ENCODE assay signal across 12 cellular contexts in the genomic region with DNA sequence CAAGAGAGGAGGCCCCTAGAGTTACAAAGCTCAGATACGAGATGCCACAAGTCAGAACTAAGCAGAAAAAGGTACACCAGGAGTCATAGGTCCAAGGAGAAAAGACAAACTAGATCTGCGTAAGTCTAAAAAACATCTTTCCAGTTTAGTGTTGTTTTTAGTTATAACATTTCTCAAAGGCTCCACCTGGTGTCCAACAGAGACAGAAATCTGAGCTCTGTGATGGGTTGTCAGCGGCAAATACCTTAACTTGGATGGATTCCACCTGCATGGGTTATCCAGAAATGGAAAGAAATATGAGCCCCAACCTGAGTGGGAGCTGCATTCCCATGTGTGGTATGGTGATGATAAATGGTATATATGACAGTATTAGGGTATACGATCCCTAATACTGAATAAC.
DNase-seq lines count a peak whose midpoint lies in the region; ATAC-seq and TF ChIP-seq lines count a peak whose summit lies in the region.
"Had no signal": no experiment of that assay in that cellular context is flagged by ENCODE, and none has a peak within 500 bp of the region (broad histone marks: within the 10 kb centered on the region; RNA-seq: fewer than 3 reads in every experiment).

No MANE protein-coding gene starts in this region.

- H3K9me3 ChIP-seq in A673 (ENCODE audit: low read depth, low read length, poor library complexity, severe bottlenecking), result no peaks in the 10 kb centered on the region
- H3K9me3 ChIP-seq: gastrocnemius medialis had no signal

- no peak overlapping the region for H3K4me3 ChIP-seq in A673 (ENCODE audit: low read depth, low read length, poor library complexity, severe bottlenecking)
- H3K4me3 ChIP-seq in coronary artery, result no peak overlapping the region
- H3K4me3 ChIP-seq: gastrocnemius medialis had no signal

- BruUV-seq in A673 (replicated peaks; lab: Mats Ljungman, UMichigan), result no TSS peak

- no peaks in the 10 kb centered on the region for H3K4me1 ChIP-seq in A673 (ENCODE audit: insufficient read depth, low read length, poor library complexity, severe bottlenecking)
- no peaks in the 10 kb centered on the region for H3K4me1 ChIP-seq in foreskin keratinocyte
- H3K4me1 ChIP-seq: gastrocnemius medialis had no signal

- H3K27me3 Mint-ChIP-seq in nephron progenitor cell (ENCODE audit: low read depth, poor library complexity), result peaks cover 6% of the 10 kb centered on the region

- CTCF ChIA-PET in A673 (lab: Charles Lee), result interaction anchor here (1.5 kb wide), 1 partner anchor 437 kb away, joined by 5 read pairs; no protein-coding TSS in a partner anchor
- CTCF ChIA-PET in RWPE1 (lab: Yijun Ruan, JAX), result interaction anchor here (0.5 to 1.7 kb wide), 9 partner anchors 10 to 853 kb away, joined by 3 to 6 read pairs (median 3); no protein-coding TSS in a partner anchor

- TF ChIP-seq CTCF in A673 (conservative IDR thresholded peaks at IDR 0.05; ENCODE audit: low read depth, low read length) (0 out of 2 replicates have a peak, but pooled peaks have one; percentile 14), RWPE1 (conservative IDR thresholded peaks at IDR 0.05; ENCODE audit: low read depth) (0 out of 2 replicates have a peak, but pooled peaks have one; percentile 8), foreskin keratinocyte (conservative IDR thresholded peaks at IDR 0.05) (peak; percentile 64), coronary artery (IDR thresholded peaks at IDR 0.05) (no peak), nephron progenitor cell (IDR thresholded peaks at IDR 0.05) (no peak)

- no peaks in the 10 kb centered on the region for H3K36me3 ChIP-seq in A673 (ENCODE audit: insufficient read depth, low read length, poor library complexity, severe bottlenecking)
- H3K36me3 ChIP-seq: gastrocnemius medialis had no signal

- no peak overlapping the region for H3K27ac Mint-ChIP-seq in nephron progenitor cell
- H3K27ac Mint-ChIP-seq: CD8-positive, alpha-beta memory T cell had no signal

- H3K27ac ChIP-seq in A673 (ENCODE audit: low read depth, low read length, poor library complexity, severe bottlenecking) (no peak overlapping the region), RWPE1 (no peak overlapping the region), foreskin keratinocyte (no peak overlapping the region), coronary artery (no peak overlapping the region)
- H3K27ac ChIP-seq: gastrocnemius medialis had no signal

- DNase-seq in A673 (ENCODE audit: low spot score) (no peak), HT-29 (ENCODE audit: low spot score) (peak; percentile 35), RWPE1 (ENCODE audit: low spot score) (peak; percentile 50), foreskin keratinocyte (peak in 1 of 2 donors; percentile 40), coronary artery (ENCODE audit: low spot score) (no peak), nephron progenitor cell (no peak), NCI-H1092 (lab: John Stamatoyannopoulos, UW) (no peak)
- DNase-seq: amniotic stem cell; CD8-positive, alpha-beta memory T cell; gastrocnemius medialis; substantia nigra had no signal

- POLR2A ChIA-PET in A673 (lab: Charles Lee; ENCODE audit: low non-redundant PET) (interaction anchor here (0.5 kb wide), 1 partner anchor 911 kb away, joined by 3 read pairs; no protein-coding TSS in a partner anchor), RWPE1 (lab: Yijun Ruan, JAX; ENCODE audit: low non-redundant PET) (no interaction called here)

- H3K27me3 ChIP-seq in A673 (replicated peaks; ENCODE audit: insufficient read depth, low read depth, low read length, poor library complexity) (no peaks in the 10 kb centered on the region), foreskin keratinocyte (no peaks in the 10 kb centered on the region)
- H3K27me3 ChIP-seq: gastrocnemius medialis had no signal

- H3K4me1 Mint-ChIP-seq in nephron progenitor cell, result peaks cover 17% of the 10 kb centered on the region
- H3K4me1 Mint-ChIP-seq: CD8-positive, alpha-beta memory T cell had no signal

- intact Hi-C loops in A673 (cut with micrococcal nuclease; ENCODE audit: unreplicated experiment), result loop anchor here (10.0 kb wide), 1 partner anchor 665 kb away; no protein-coding TSS in a partner anchor

- no peak overlapping the region for H3K4me3 Mint-ChIP-seq in nephron progenitor cell
- H3K4me3 Mint-ChIP-seq: CD8-positive, alpha-beta memory T cell had no signal

- no peaks in the 10 kb centered on the region for H3K9me3 Mint-ChIP-seq in nephron progenitor cell
- H3K9me3 Mint-ChIP-seq: CD8-positive, alpha-beta memory T cell had no signal

- no peaks in the 10 kb centered on the region for H3K36me3 Mint-ChIP-seq in nephron progenitor cell (ENCODE audit: low read depth)
- H3K36me3 Mint-ChIP-seq: CD8-positive, alpha-beta memory T cell had no signal

- ATAC-seq in foreskin keratinocyte (peak; percentile 39), GM18520 (IDR thresholded peaks at IDR 0.05; ENCODE audit: unreplicated experiment) (no peak)
- ATAC-seq: gastrocnemius medialis had no signal

Comparison
In these comparisons a context has a peak if more than half of its experiments do, and no peak if none do; other contexts are left out.
1. DNase-seq: peak in HT-29 (single experiment) and RWPE1 (single experiment); none in A673 (single experiment), coronary artery (single experiment), nephron progenitor cell (single experiment) and NCI-H1092 (single experiment).
2. CTCF ChIP-seq: peak in A673 (single experiment), RWPE1 (single experiment) and foreskin keratinocyte (single experiment); none in coronary artery (single experiment) and nephron progenitor cell (single experiment).